In genomic region chr15:63490345-63491034, GRCh38 we compare ENCODE assay signal across 1 cellular context.
A peak's percentile ranks its signal among the peaks of the same experiment; 100 is the strongest.
TF ChIP-seq lines count a peak whose summit lies in the region.

No MANE protein-coding gene starts in this region.

TF ChIP-seq in HEK293, 187 proteins besides CTCF, POLR2A, EP300 and RAD21 (continued from another document):
- peak; percentile 68 for TF ChIP-seq ZNF223 (tag by site-specific recombination; IDR thresholded peaks at IDR 0.05)
- no peak for TF ChIP-seq OVOL3 (tag by site-specific recombination; IDR thresholded peaks at IDR 0.05)
- TF ChIP-seq SP3 (tag by site-specific recombination; IDR thresholded peaks at IDR 0.05), result no peak
- TF ChIP-seq ZIC2 (tag by site-specific recombination; IDR thresholded peaks at IDR 0.05), result peak; percentile 97
- TF ChIP-seq ZNF623 (tag by site-specific recombination; IDR thresholded peaks at IDR 0.05), result no peak
- no peak for TF ChIP-seq ZNF626 (tag by site-specific recombination; IDR thresholded peaks at IDR 0.05)
- no peak for TF ChIP-seq ZNF354C (tag by site-specific recombination; IDR thresholded peaks at IDR 0.05; ENCODE audit: borderline replicate concordance, low read depth)
- no peak for TF ChIP-seq ZNF580 (tag by site-specific recombination; IDR thresholded peaks at IDR 0.05)
- TF ChIP-seq IKZF3 (tag by site-specific recombination; IDR thresholded peaks at IDR 0.05), result peak; percentile 40; the same call in 1 of the 2 replicates
- TF ChIP-seq ZSCAN16 (tag by site-specific recombination; IDR thresholded peaks at IDR 0.05), result no peak
- TF ChIP-seq ZFHX2 (tag by site-specific recombination; conservative IDR thresholded peaks at IDR 0.05), result no peak
- no peak for TF ChIP-seq ZNF510 (tag by site-specific recombination; IDR thresholded peaks at IDR 0.05; ENCODE audit: insufficient replicate concordance)
- no peak for TF ChIP-seq ZSCAN5A (tag by site-specific recombination; IDR thresholded peaks at IDR 0.05)
TF ChIP-seq in HEK293: peak in this region for 7.
